In genomic region chr14:93745603-93746273, GRCh38 we compare ENCODE assay signal across 1 cellular context.
TF ChIP-seq lines count a peak whose summit lies in the region.

No MANE protein-coding gene starts in this region.

TF ChIP-seq in SK-N-SH treated with all-trans-retinoic acid at 6 μM for 48 hours, 23 proteins besides CTCF, POLR2A, EP300 and RAD21 (continued from another document):
- TF ChIP-seq ZNF70 (CRISPR knock-in tag; IDR thresholded peaks at IDR 0.05) (no peak), ZNF565 (CRISPR knock-in tag; conservative IDR thresholded peaks at IDR 0.05; ENCODE audit: low read depth) (no peak), OSR1 (CRISPR knock-in tag; IDR thresholded peaks at IDR 0.05) (no peak), ZFP30 (CRISPR knock-in tag; IDR thresholded peaks at IDR 0.05) (no peak)
